Comparison of ENCODE assay signal across 8 cellular contexts in genomic region chr6:30717129-30717844, GRCh38. TPM values are rescaled to one million over a fixed set of nuclear protein-coding genes. Genes with fewer than 3 reads are reported as not detected.
A peak's percentile ranks its signal among the peaks of the same experiment; 100 is the strongest.
DNase-seq lines count a peak whose midpoint lies in the region; ATAC-seq and TF ChIP-seq lines count a peak whose summit lies in the region.

TSS of gene MDC1 (minus strand) at chr6:30717281. CDS start at chr6:30715175, 2,106 bp downstream.

- 1% methylated on average over 31 of the region's 48 CpGs for WGBS in SK-N-SH (ENCODE audit: low lambda C conversion rate)
- WGBS in gastroesophageal sphincter (ENCODE audit: low coverage in 1 of 2), 2 donors, result 0% methylated on average over 3 to 4 of the region's 48 CpGs

- CTCF ChIA-PET in SK-N-SH (lab: Yijun Ruan, JAX), result interaction anchor here (0.8 to 42.4 kb wide), 2 partner anchors 9 to 32 kb away, joined by 3 to 838 read pairs; partner anchors contain the start of genes DHX16, NRM and PPP1R18

- peaks cover 9% of the 10 kb centered on the region for H4K20me1 ChIP-seq in SK-N-SH (ENCODE audit: insufficient read depth)

- POLR2A ChIA-PET in SK-N-SH (lab: Yijun Ruan, JAX), result interaction anchor here (0.7 to 1.2 kb wide), 10 partner anchors 14 to 167 kb away, joined by 3 to 8 read pairs (median 4); partner anchors contain the start of genes ATAT1, DDR1, DHX16 and NRM

- peak within 1 kb of the TSS; percentile 92 to 93 for H3K27ac ChIP-seq in SK-N-SH (ENCODE audit: low read depth in 2 of 2, low read length in 1 of 2)
- H3K27ac ChIP-seq in gastroesophageal sphincter, result peak within 1 kb of the TSS; percentile 78 to 98 (median 93)

- H3K9me3 ChIP-seq in SK-N-SH (no peaks in the 10 kb centered on the region; the same call in 1 of the 2 replicates), gastroesophageal sphincter (no peaks in the 10 kb centered on the region)

- H3K9ac ChIP-seq in SK-N-SH, result peak within 1 kb of the TSS; percentile 84

- H3K9me2 ChIP-seq in SK-N-SH, result no peaks in the 10 kb centered on the region

- peaks cover 60% of the 10 kb centered on the region for H3K79me2 ChIP-seq in SK-N-SH (ENCODE audit: insufficient read depth)

- TF ChIP-seq POLR2A in gastroesophageal sphincter (IDR thresholded peaks at IDR 0.05), result peak; percentile 34 to 38

- peak; percentile 65 for ATAC-seq in HG02571 (IDR thresholded peaks at IDR 0.05; ENCODE audit: unreplicated experiment)
- ATAC-seq in gastroesophageal sphincter, result peak; percentile 88

- TF ChIP-seq CTCF in SK-N-SH (IDR thresholded peaks at IDR 0.05), result peak; percentile 28
- peak in 3 of 4 experiments; percentile 37 to 62 (median 60) for TF ChIP-seq CTCF in gastroesophageal sphincter (IDR thresholded peaks at IDR 0.05)

- H3F3A ChIP-seq in SK-N-SH (replicated peaks; ENCODE audit: insufficient read depth), result peaks cover 29% of the 10 kb centered on the region

- no peaks in the 10 kb centered on the region for H3K27me3 ChIP-seq in SK-N-SH (ENCODE audit: insufficient read depth)
- H3K27me3 ChIP-seq in gastroesophageal sphincter, result no peaks in the 10 kb centered on the region

- peak; percentile 45 to 66; a peak in 2 of 4 replicates for TF ChIP-seq EP300 in SK-N-SH (IDR thresholded peaks at IDR 0.05; ENCODE audit: borderline replicate concordance in 1 of 2, low read depth in 1 of 2, low read length in 1 of 2)
- no peak for TF ChIP-seq EP300 in gastroesophageal sphincter (IDR thresholded peaks at IDR 0.05)

- H3K4me2 ChIP-seq in SK-N-SH, result peak within 1 kb of the TSS; percentile 86

- H3K36me3 ChIP-seq in SK-N-SH (replicated peaks in 1 of 2; ENCODE audit: control insufficient read depth in 1 of 2, insufficient read depth in 2 of 2, low read length in 1 of 2) (peaks cover 17 to 23% of the 10 kb centered on the region in 2 experiments), gastroesophageal sphincter (peaks cover 0 to 27% of the 10 kb centered on the region in 2 donors)

- DNase-seq in NCI-H1048 (lab: John Stamatoyannopoulos, UW) (peak; percentile 100), SK-N-SH (peak; percentile 91), non-pigmented ciliary epithelial cell (ENCODE audit: low read depth) (peak; percentile 99), superior temporal gyrus (ENCODE audit: extremely low spot score) (peak; percentile 99)
- peak; percentile 99 for DNase-seq in activated naive CD4-positive, alpha-beta T cell treated with anti-CD3 and anti-CD28 coated beads, Interleukin-2, amount 50 U/mL, for 16 hours

- 0 out of 2 replicates have a peak, but pooled peaks have one; percentile 16 for TF ChIP-seq RAD21 in SK-N-SH (IDR thresholded peaks at IDR 0.05; ENCODE audit: low read length)

- peak within 1 kb of the TSS; percentile 81 for H2AFZ ChIP-seq in SK-N-SH (ENCODE audit: low read depth)

- H3K4me3 ChIP-seq in GM08714 (ENCODE audit: low read length) (peak within 1 kb of the TSS; percentile 83), SK-N-SH (ENCODE audit: low read depth in 2 of 2, low read length in 1 of 2) (peak within 1 kb of the TSS; percentile 72 to 82), gastroesophageal sphincter (peak within 1 kb of the TSS; percentile 45 to 68)

- H3K4me1 ChIP-seq in SK-N-SH (ENCODE audit: control insufficient read depth in 1 of 2, insufficient read depth in 2 of 2, low read depth in 1 of 2, low read length in 1 of 2) (peaks cover 15 to 18% of the 10 kb centered on the region in 2 experiments; a peak in 3 of 4 replicates), gastroesophageal sphincter (peaks cover 2 to 41% (median 26%) of the 10 kb centered on the region in 3 donors)

TF ChIP-seq in SK-N-SH, 30 proteins besides CTCF, POLR2A, EP300 and RAD21 (continues in another document):
- TF ChIP-seq RCOR1 (IDR thresholded peaks at IDR 0.05; ENCODE audit: low read length) (peak; percentile 73; the same call in 1 of the 2 replicates), USF1 (IDR thresholded peaks at IDR 0.05; ENCODE audit: borderline replicate concordance, low read depth) (no peak; the same call in 1 of the 2 replicates), ELF1 (IDR thresholded peaks at IDR 0.05) (peak; percentile 68), MXI1 (IDR thresholded peaks at IDR 0.05; ENCODE audit: low read depth, low read length) (peak; percentile 83), FOXJ3 (CRISPR knock-in tag; IDR thresholded peaks at IDR 0.05) (no peak), GABPA (IDR thresholded peaks at IDR 0.05; ENCODE audit: low read depth) (peak; percentile 65), TCF12 (IDR thresholded peaks at IDR 0.05) (peak; percentile 69; the same call in 1 of the 2 replicates), SMC3 (IDR thresholded peaks at IDR 0.05; ENCODE audit: low read depth, low read length) (peak; percentile 20; the same call in 1 of the 2 replicates), USF2 (IDR thresholded peaks at IDR 0.05; ENCODE audit: borderline replicate concordance, low read depth, low read length) (no peak), RFX5 (IDR thresholded peaks at IDR 0.05; ENCODE audit: low read length) (no peak), EZH2phosphoT487 (IDR thresholded peaks at IDR 0.05; ENCODE audit: borderline replicate concordance, low read depth) (no peak), CHD2 (IDR thresholded peaks at IDR 0.05; ENCODE audit: low read length, partially characterized antibody) (peak; percentile 92), ZBTB33 (IDR thresholded peaks at IDR 0.05; ENCODE audit: borderline replicate concordance, low read depth) (peak; percentile 89), NRF1 (IDR thresholded peaks at IDR 0.05; ENCODE audit: low read depth, low read length) (peak; percentile 46; the same call in 1 of the 2 replicates), GATA2 (CRISPR knock-in tag; IDR thresholded peaks at IDR 0.05) (no peak), TAF1 (IDR thresholded peaks at IDR 0.05; ENCODE audit: borderline replicate concordance, low read depth, low read length) (peak; percentile 88), NFIC (IDR thresholded peaks at IDR 0.05; ENCODE audit: borderline replicate concordance) (peak; percentile 42; the same call in 1 of the 2 replicates), POLR2AphosphoS5 (IDR thresholded peaks at IDR 0.05; ENCODE audit: low read depth, low read length) (peak; percentile 48), PBX3 (IDR thresholded peaks at IDR 0.05) (peak; percentile 99), MAX (IDR thresholded peaks at IDR 0.05; ENCODE audit: low read depth) (peak; percentile 88), JUND (IDR thresholded peaks at IDR 0.05) (peak; percentile 70), SIN3A (IDR thresholded peaks at IDR 0.05; ENCODE audit: borderline replicate concordance, low read depth, low read length) (peak; percentile 98), FOXM1 (IDR thresholded peaks at IDR 0.05; ENCODE audit: low read depth) (peak; percentile 91), YY1 (IDR thresholded peaks at IDR 0.05; ENCODE audit: low read depth) (peak; percentile 87), RXRA (IDR thresholded peaks at IDR 0.05; ENCODE audit: borderline replicate concordance, low read depth) (peak; percentile 24; the same call in 1 of the 2 replicates), MEF2A (IDR thresholded peaks at IDR 0.05; ENCODE audit: borderline replicate concordance, low read depth) (peak; percentile 8; the same call in 1 of the 2 replicates)

RNA-seq across cellular contexts. Expression of gene MDC1, which starts in this region (rescaled TPM):
- polyA plus RNA-seq in SK-N-SH (2012; rRNA removed), result 5.9 and 10.4 TPM in 2 replicates
- 4.0 and 5.9 TPM in 2 replicates for polyA plus RNA-seq in SK-N-SH (2012; cell fraction: cytosol; rRNA removed)
- polyA plus RNA-seq in SK-N-SH (2012; cell fraction: nucleus; rRNA removed), result 31.1 and 38.0 TPM in 2 replicates
- 10 to 100 TPM in 3 of 4 donors, 1 to 10 TPM in 1; 9.8 to 16.7 (median 13.1) TPM for total RNA-seq in gastroesophageal sphincter

Comparison
In these comparisons a context has a peak if more than half of its experiments do, and no peak if none do; other contexts are left out.
1. Peak in every context shown above with its lines: DNase-seq, ATAC-seq, H3K4me3 ChIP-seq and H3K27ac ChIP-seq.